Comparison of ENCODE assay signal across 8 cellular contexts in the genomic region with DNA sequence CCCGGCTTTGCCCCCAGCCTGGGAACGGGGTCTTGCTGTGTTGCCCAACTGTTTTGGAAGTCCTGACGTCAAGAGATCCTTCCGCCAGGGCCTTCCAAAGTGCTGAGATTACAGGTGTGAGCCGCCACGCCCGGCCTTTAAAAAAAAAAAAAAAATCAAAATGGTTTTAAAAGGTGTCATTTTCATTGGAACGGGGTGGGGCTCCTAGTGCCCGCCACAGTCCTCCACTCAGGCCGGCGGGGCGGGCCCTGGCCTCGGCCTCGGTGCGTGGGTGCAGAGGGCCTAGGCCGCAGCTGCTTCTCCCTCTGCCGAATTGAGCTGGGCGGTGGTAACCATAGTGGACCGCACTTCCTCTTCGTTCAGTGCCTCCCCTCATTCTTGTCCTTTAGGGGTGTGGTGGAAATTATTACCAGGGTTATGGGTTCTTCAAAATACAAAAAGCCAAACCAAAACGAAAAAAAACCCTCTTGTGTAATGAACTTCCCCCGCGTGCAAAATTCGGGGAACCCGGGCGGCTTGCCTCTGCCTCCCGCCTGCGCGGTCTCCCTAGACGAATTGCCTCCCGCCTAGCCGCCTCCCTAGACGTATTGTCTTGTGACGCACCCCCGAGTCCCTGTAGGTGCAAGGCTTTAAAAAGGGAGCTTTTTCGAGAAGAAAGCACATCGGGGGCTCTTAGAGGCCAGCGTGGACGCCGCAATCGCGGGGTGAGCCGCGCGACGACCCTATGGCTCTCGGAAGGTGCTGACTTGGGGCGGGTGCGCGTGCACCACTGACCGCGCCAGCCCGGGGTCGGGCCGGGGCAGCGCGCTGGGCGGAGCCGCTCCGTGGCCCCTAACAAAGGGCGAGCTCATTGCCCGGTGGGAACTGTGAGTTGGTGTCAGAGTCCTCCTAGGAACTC. TPM values are rescaled to one million over a fixed set of nuclear protein-coding genes. Genes with fewer than 3 reads are reported as not detected.
DNase-seq lines count a peak whose midpoint lies in the region; ATAC-seq and TF ChIP-seq lines count a peak whose summit lies in the region.

No MANE protein-coding gene starts in this region.

- no peak overlapping the region for H2AFZ ChIP-seq in DND-41 (ENCODE audit: low read depth, low read length)

- H3K27me3 ChIP-seq in DND-41 (ENCODE audit: insufficient read depth, low read length, poor library complexity) (no peaks in the 10 kb centered on the region), Peyer's patch (no peaks in the 10 kb centered on the region), adipocyte (replicated peaks; ENCODE audit: control insufficient read depth, insufficient read depth, low read length) (no peaks in the 10 kb centered on the region)

- H3K4me3 ChIP-seq in DND-41 (ENCODE audit: low read depth in 1 of 2, low read length in 2 of 2) (peak overlapping the region; percentile 29 to 74; a peak in 3 of 4 replicates), Peyer's patch (peak overlapping the region; percentile 68 to 73 (median 71)), adipocyte (ENCODE audit: low read length) (peak overlapping the region; percentile 92)

- DNase-seq in DND-41, result no peak
- peak; percentile 56 to 79 (median 58) for DNase-seq in Peyer's patch
- DNase-seq in adipocyte (ENCODE audit: low read depth), result no peak
- peak; percentile 77 to 79 for DNase-seq in memory B cell (ENCODE audit: low spot score in 2 of 2)
- DNase-seq in stimulated activated CD8-positive, alpha-beta memory T cell treated with anti-CD3 and anti-CD28 coated beads, Interleukin-4, amount 100 ng/mL, for 24 hours (ENCODE audit: low read depth), result peak; percentile 66
- DNase-seq in NCI-H1105 (lab: John Stamatoyannopoulos, UW), result no peak

- H3K4me1 ChIP-seq in DND-41 (ENCODE audit: insufficient read depth, low read length), result peaks cover 28% of the 10 kb centered on the region
- H3K4me1 ChIP-seq in Peyer's patch, result peaks cover 0 to 12% (median 0%) of the 10 kb centered on the region in 4 donors
- peaks cover 15% of the 10 kb centered on the region for H3K4me1 ChIP-seq in adipocyte (ENCODE audit: control insufficient read depth, insufficient read depth, low read length)

- TF ChIP-seq CTCF in DND-41 (IDR thresholded peaks at IDR 0.05; ENCODE audit: borderline replicate concordance, extremely low read depth, low read length, poor library complexity, severe bottlenecking) (no peak), Peyer's patch (IDR thresholded peaks at IDR 0.05) (no peak)

- peaks cover 39% of the 10 kb centered on the region for H3K79me2 ChIP-seq in DND-41 (ENCODE audit: insufficient read depth, low read length)

- no peak for TF ChIP-seq POLR2A in Peyer's patch (IDR thresholded peaks at IDR 0.05)

- peak overlapping the region; percentile 67 for H3K4me2 ChIP-seq in DND-41 (ENCODE audit: insufficient read depth, low read length)

- H3K9me3 ChIP-seq in DND-41 (ENCODE audit: insufficient read depth, low read length, severe bottlenecking) (no peaks in the 10 kb centered on the region), Peyer's patch (no peaks in the 10 kb centered on the region), adipocyte (ENCODE audit: control insufficient read depth, low read length) (no peaks in the 10 kb centered on the region)

- no peak for ATAC-seq in DND-41 (ENCODE audit: insufficient read depth, low read depth)
- peak; percentile 46 for ATAC-seq in memory B cell (ENCODE audit: low read depth)
- no peak for ATAC-seq in HG03565 (IDR thresholded peaks at IDR 0.05; ENCODE audit: unreplicated experiment)
- no peak for ATAC-seq in GM18498 (IDR thresholded peaks at IDR 0.05; ENCODE audit: unreplicated experiment)

- peak overlapping the region; percentile 91 for H3K4me3 Mint-ChIP-seq in memory B cell

- H3K36me3 ChIP-seq in DND-41 (ENCODE audit: insufficient read depth, low read length) (no peaks in the 10 kb centered on the region; the same call in 1 of the 2 replicates), Peyer's patch (no peaks in the 10 kb centered on the region), adipocyte (ENCODE audit: control insufficient read depth, insufficient read depth, low read length, severe bottlenecking) (no peaks in the 10 kb centered on the region)

- H3K9me3 Mint-ChIP-seq in memory B cell, result no peaks in the 10 kb centered on the region

- no peaks in the 10 kb centered on the region for H4K20me1 ChIP-seq in DND-41 (ENCODE audit: insufficient read depth, low read length)

- H3K4me1 Mint-ChIP-seq in memory B cell, result peaks cover 3% of the 10 kb centered on the region

- H3K27ac Mint-ChIP-seq in memory B cell, result peak overlapping the region; percentile 97

- peak overlapping the region; percentile 96 for H3K27ac ChIP-seq in DND-41 (ENCODE audit: low read length)
- peak overlapping the region; percentile 96 to 99 (median 98) for H3K27ac ChIP-seq in Peyer's patch

- H3K36me3 Mint-ChIP-seq in memory B cell, result no peaks in the 10 kb centered on the region

- peak overlapping the region; percentile 100 for H3K9ac ChIP-seq in DND-41 (ENCODE audit: low read depth, low read length)
- H3K9ac ChIP-seq in adipocyte (ENCODE audit: low read length), result peak overlapping the region; percentile 95

- no peaks in the 10 kb centered on the region for H3K27me3 Mint-ChIP-seq in memory B cell

RNA-seq across cellular contexts. Expression of gene SPEN, which starts 10.5 kb away (rescaled TPM):
- total RNA-seq in Peyer's patch, result 10 to 100 TPM; 51.8 to 94.9 (median 61.5) TPM

RNA-seq across cellular contexts. Expression of gene UQCRHL, which starts 29.6 kb away (rescaled TPM):
- total RNA-seq in Peyer's patch, result 1 to 10 TPM; 1.3 to 2.5 (median 1.6) TPM

Comparison
In these comparisons a context has a peak if more than half of its experiments do, and no peak if none do; other contexts are left out.
1. DNase-seq: peak in Peyer's patch (3 of 3), memory B cell (2 of 2) and stimulated activated CD8-positive, alpha-beta memory T cell treated with anti-CD3 and anti-CD28 coated beads, Interleukin-4, amount 100 ng/mL, for 24 hours (single experiment); none in DND-41 (single experiment), adipocyte (single experiment) and NCI-H1105 (single experiment).
2. Peak in every context shown above with its lines, with median percentiles within 50 percentile points of each other: H3K4me3 ChIP-seq.